In the genomic region with DNA sequence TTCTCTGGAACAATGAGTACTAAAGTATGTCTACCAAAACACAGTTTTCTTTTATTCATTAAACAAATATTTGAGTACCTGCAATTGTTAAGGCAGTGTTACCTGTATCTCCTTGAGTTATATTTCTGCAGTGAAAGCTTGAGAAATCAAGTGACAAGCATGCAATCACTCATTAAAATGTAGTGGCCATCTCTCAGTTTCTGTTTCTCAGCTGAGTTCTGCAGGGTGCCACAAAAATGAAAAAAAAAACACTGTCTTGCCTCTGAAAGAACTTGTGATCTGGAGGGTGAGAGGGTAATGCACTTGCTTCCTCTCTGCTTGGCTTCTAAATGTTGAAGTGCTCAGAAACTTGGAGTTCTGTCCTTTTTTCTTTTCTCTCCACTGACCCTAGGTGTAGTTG, we compare ENCODE assay signal across 14 cellular contexts. TPM values are rescaled to one million over a fixed set of nuclear protein-coding genes. Genes with fewer than 3 reads are reported as not detected.
A peak's percentile ranks its signal among the peaks of the same experiment; 100 is the strongest.
DNase-seq lines count a peak whose midpoint lies in the region; ATAC-seq and TF ChIP-seq lines count a peak whose summit lies in the region.
"Had no signal": no experiment of that assay in that cellular context is flagged by ENCODE, and none has a peak within 500 bp of the region (broad histone marks: within the 10 kb centered on the region; RNA-seq: fewer than 3 reads in every experiment).

No MANE protein-coding gene starts in this region.

- no peak overlapping the region for H3K4me3 Mint-ChIP-seq in T-helper 1 cell treated with Interleukin-12 subunit alpha and Interleukin-12 subunit beta and Interleukin-4 antibody, amounts not matched to agents 30 μg/mL and 1 μg/mL, for 36 hours
- peak overlapping the region in 4 of 5 donors; percentile 48 to 67 (median 56) for H3K4me3 Mint-ChIP-seq in immature natural killer cell
- H3K4me3 Mint-ChIP-seq: CD8-positive, alpha-beta T cell had no signal

- H3K9me3 Mint-ChIP-seq in T-helper 1 cell treated with Interleukin-12 subunit alpha and Interleukin-12 subunit beta and Interleukin-4 antibody, amounts not matched to agents 30 μg/mL and 1 μg/mL, for 36 hours = no peaks in the 10 kb centered on the region
- no peaks in the 10 kb centered on the region for H3K9me3 Mint-ChIP-seq in immature natural killer cell
- H3K9me3 Mint-ChIP-seq: CD8-positive, alpha-beta T cell had no signal

- H3K36me3 Mint-ChIP-seq in T-helper 1 cell treated with Interleukin-12 subunit alpha and Interleukin-12 subunit beta and Interleukin-4 antibody, amounts not matched to agents 30 μg/mL and 1 μg/mL, for 36 hours (ENCODE audit: low read depth) = peaks cover 2% of the 10 kb centered on the region
- no peaks in the 10 kb centered on the region for H3K36me3 Mint-ChIP-seq in immature natural killer cell

- H3K4me1 Mint-ChIP-seq in T-helper 1 cell treated with Interleukin-12 subunit alpha and Interleukin-12 subunit beta and Interleukin-4 antibody, amounts not matched to agents 30 μg/mL and 1 μg/mL, for 36 hours (ENCODE audit: low read depth) = peaks cover 26% of the 10 kb centered on the region
- H3K4me1 Mint-ChIP-seq in immature natural killer cell = peaks cover 26 to 32% of the 10 kb centered on the region in 2 donors

- H3K27ac Mint-ChIP-seq in T-helper 1 cell treated with Interleukin-12 subunit alpha and Interleukin-12 subunit beta and Interleukin-4 antibody, amounts not matched to agents 30 μg/mL and 1 μg/mL, for 36 hours = peak overlapping the region; percentile 62
- H3K27ac Mint-ChIP-seq in immature natural killer cell = peak overlapping the region; percentile 53 to 86 (median 75)
- H3K27ac Mint-ChIP-seq: CD8-positive, alpha-beta T cell had no signal

- no peak for TF ChIP-seq CTCF in GM20000 (IDR thresholded peaks at IDR 0.05; ENCODE audit: extremely low read depth, missing control alignments)

- DNase-seq in T-helper 1 cell (no peak), GM20000 (ENCODE audit: low spot score) (peak; percentile 34), immature natural killer cell (peak in 1 of 3 donors; percentile 9), NCI-H1436 (lab: John Stamatoyannopoulos, UW) (no peak), NCI-H1105 treated with DMSO at 0.1 percent for 48 hours (lab: John Stamatoyannopoulos, UW) (no peak)
- DNase-seq: activated CD4-positive, alpha-beta T cell treated with anti-CD3 and anti-CD28 coated beads for 4 hours; activated naive CD4-positive, alpha-beta T cell; caudate nucleus; CD8-positive, alpha-beta T cell; small intestine; transverse colon had no signal

- no peaks in the 10 kb centered on the region for H3K27me3 Mint-ChIP-seq in T-helper 1 cell treated with Interleukin-12 subunit alpha and Interleukin-12 subunit beta and Interleukin-4 antibody, amounts not matched to agents 30 μg/mL and 1 μg/mL, for 36 hours (ENCODE audit: low read depth)
- H3K27me3 Mint-ChIP-seq in immature natural killer cell (ENCODE audit: low read depth in 3 of 3) = no peaks in the 10 kb centered on the region

- ATAC-seq in HG02981 (IDR thresholded peaks at IDR 0.05; ENCODE audit: unreplicated experiment) = peak; percentile 56
- no peak for ATAC-seq in GM21528 (IDR thresholded peaks at IDR 0.05; ENCODE audit: low FRiP score, unreplicated experiment)
- ATAC-seq: CD8-positive, alpha-beta T cell had no signal

RNA-seq across cellular contexts. Expression of gene QSER1, which starts 6.8 kb away (rescaled TPM):
- polyA plus RNA-seq in immature natural killer cell = 1 to 10 TPM in 1 of 3 donors, under 1 TPM in 1, not detected in 1; 0.89 to 1.3 TPM
